Comparison of ENCODE assay signal across 22 cellular contexts in the genomic region with DNA sequence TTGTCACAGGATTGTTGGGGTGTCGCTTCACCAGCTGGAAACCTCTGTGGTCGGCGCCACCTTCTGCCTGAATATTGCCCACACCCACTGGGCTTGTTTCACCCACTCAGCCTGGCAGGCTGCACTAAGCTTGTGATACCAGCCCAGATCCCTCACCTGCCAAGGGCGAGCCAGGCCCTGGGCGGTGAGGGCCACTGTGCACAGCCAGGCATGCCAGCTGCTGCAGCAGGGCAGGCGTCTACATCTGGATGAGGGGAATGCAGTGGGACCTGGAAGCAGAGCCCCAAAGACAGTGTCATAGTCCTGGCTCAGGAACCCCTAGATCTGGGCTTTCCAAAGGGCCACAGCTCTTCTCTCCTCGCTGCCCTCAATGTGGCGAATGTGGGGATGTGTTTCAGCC.
"Had no signal": no experiment of that assay in that cellular context is flagged by ENCODE, and none has a peak within 500 bp of the region (broad histone marks: within the 10 kb centered on the region; RNA-seq: fewer than 3 reads in every experiment).

No MANE protein-coding gene starts in this region.

- H3K27me3 ChIP-seq: esophagus muscularis mucosa, foreskin keratinocyte, neural progenitor cell, spleen, stomach, thyroid gland, vagina had no signal

- H3K4me1 ChIP-seq: esophagus muscularis mucosa, foreskin keratinocyte, neural progenitor cell, psoas muscle, spleen, stomach, thyroid gland, vagina had no signal

- ATAC-seq: foreskin keratinocyte; left lobe of liver; naive thymus-derived CD4-positive, alpha-beta T cell; psoas muscle; right cardiac atrium had no signal

- DNase-seq: dermis blood vessel endothelial cell; effector memory CD4-positive, alpha-beta T cell; foreskin keratinocyte; hypothalamus; naive thymus-derived CD4-positive, alpha-beta T cell; psoas muscle; spleen; stimulated activated CD4-positive, alpha-beta T cell treated with anti-CD3 and anti-CD28 coated beads, Interleukin-4, amount 100 ng/mL, for 4 hours; stimulated activated naive CD4-positive, alpha-beta T cell treated with Interleukin-2 at 50 U/mL for 16 hours; stomach; thyroid gland; trophoblast cell had no signal

- H3K4me2 ChIP-seq: neural progenitor cell had no signal

- H3K9ac ChIP-seq: neural progenitor cell had no signal

- H3K4me3 ChIP-seq: coronary artery, esophagus muscularis mucosa, lung, neural progenitor cell, psoas muscle, skin epidermis, spleen, stomach, thyroid gland, vagina had no signal

- H2AFZ ChIP-seq: neural progenitor cell had no signal

- H3K9me3 ChIP-seq: esophagus muscularis mucosa, psoas muscle, stomach, thyroid gland, vagina had no signal

- FAIRE-seq: endothelial cell of umbilical vein, keratinocyte had no signal

- H3K36me3 ChIP-seq: esophagus muscularis mucosa, neural progenitor cell, spleen, stomach, thyroid gland, vagina had no signal

- H3K27ac ChIP-seq: coronary artery, esophagus muscularis mucosa, foreskin keratinocyte, neural progenitor cell, psoas muscle, skin epidermis, spleen, stomach, thyroid gland, vagina had no signal
